30 cellular contexts compared by ENCODE assay signal in genomic region chr15:94838281-94838680, GRCh38.
"Had no signal": no experiment of that assay in that cellular context is flagged by ENCODE, and none has a peak within 500 bp of the region (broad histone marks: within the 10 kb centered on the region; RNA-seq: fewer than 3 reads in every experiment).

No MANE protein-coding gene starts in this region.

- H3K4me3 ChIP-seq: body of pancreas, cardiac muscle cell, coronary artery, dorsolateral prefrontal cortex, esophagus muscularis mucosa, gastroesophageal sphincter had no signal

- ATAC-seq: activated CD4-positive, alpha-beta T cell treated with anti-CD3 and anti-CD28 coated beads for 36 hours; activated T-cell treated with anti-CD3 and anti-CD28 coated beads, Interleukin-2, amount 50 U/mL, for 72 hours; body of pancreas; gastroesophageal sphincter; T-helper 17 cell had no signal

- H3K27me3 ChIP-seq: body of pancreas, cardiac muscle cell, esophagus muscularis mucosa, gastroesophageal sphincter had no signal

- H3K4me1 ChIP-seq: body of pancreas had no signal

- H3K36me3 ChIP-seq: cardiac muscle cell, esophagus muscularis mucosa, gastroesophageal sphincter had no signal

- DNase-seq: activated CD4-positive, alpha-beta memory T cell treated with anti-CD3 and anti-CD28 coated beads, Interleukin-2, amount 10 ng/mL, durations not matched to agents 7 days and 5 days; activated CD4-positive, alpha-beta T cell treated with anti-CD3 and anti-CD28 coated beads for 36 hours; activated CD4-positive, alpha-beta T cell treated with anti-CD3 and anti-CD28 coated beads, Interleukin-2, amount 10 ng/mL, durations not matched to agents 24 days and 14 days; activated CD4-positive, alpha-beta T cell treated with anti-CD3 and anti-CD28 coated beads, Interleukin-2, amount 50 U/mL, for 4 hours; activated CD4-positive, CD25-positive, alpha-beta regulatory T cell; activated CD4-positive, CD25-positive, alpha-beta regulatory T cell treated with anti-CD3 and anti-CD28 coated beads, Interleukin-2, amount 50 U/mL, for 72 hours; activated CD8-positive, alpha-beta memory T cell treated with anti-CD3 and anti-CD28 coated beads, Interleukin-2, amount 50 U/mL, for 48 hours; activated gamma-delta T cell treated with Interleukin-2 at 50 U/mL for 16 hours; activated naive CD4-positive, alpha-beta T cell treated with anti-CD3 and anti-CD28 coated beads, Interleukin-2, amount 50 U/mL, for 16 hours; activated naive CD4-positive, alpha-beta T cell treated with Interleukin-2 at 50 U/mL for 16 hours; activated T-cell treated with anti-CD3 and anti-CD28 coated beads for 4 hours; activated T-cell treated with anti-CD3 and anti-CD28 coated beads, Interleukin-2, amount 50 U/mL, for 24 hours; activated T-cell treated with anti-CD3 and anti-CD28 coated beads, Interleukin-2, amount 50 U/mL, for 72 hours; amniotic stem cell; anterior cingulate cortex; body of pancreas; central memory CD4-positive, alpha-beta T cell; cerebellar nuclear complex; dorsolateral prefrontal cortex; effector memory CD4-positive, alpha-beta T cell; endodermal cell; erythroblast; foreskin melanocyte; T-helper 1 cell; T-helper 17 cell; T1000 had no signal

- H3K27ac ChIP-seq: body of pancreas, cardiac muscle cell, dorsolateral prefrontal cortex had no signal
